ENCODE assay signal across 13 cellular contexts in genomic region chr17:45413498-45413923, GRCh38. TPM values are rescaled to one million over a fixed set of nuclear protein-coding genes. Genes with fewer than 3 reads are reported as not detected.
A peak's percentile ranks its signal among the peaks of the same experiment; 100 is the strongest.
DNase-seq lines count a peak whose midpoint lies in the region; ATAC-seq and TF ChIP-seq lines count a peak whose summit lies in the region.
"Had no signal": no experiment of that assay in that cellular context is flagged by ENCODE, and none has a peak within 500 bp of the region (broad histone marks: within the 10 kb centered on the region; RNA-seq: fewer than 3 reads in every experiment).

No MANE protein-coding gene starts in this region.

- H3K36me3 ChIP-seq in esophagus (ENCODE audit: control insufficient read depth in 2 of 2, insufficient read depth in 2 of 2, low read length in 1 of 2): peaks cover 0 to 5% of the 10 kb centered on the region in 2 donors
- H3K36me3 ChIP-seq in naive thymus-derived CD4-positive, alpha-beta T cell (ENCODE audit: control insufficient read depth in 2 of 3, insufficient read depth in 3 of 3, low read length in 3 of 3): peaks cover 0 to 8% (median 0%) of the 10 kb centered on the region in 3 experiments
- no peaks in the 10 kb centered on the region for H3K36me3 ChIP-seq in neural progenitor cell
- H3K36me3 ChIP-seq: SJSA1 had no signal

- ATAC-seq in naive thymus-derived CD4-positive, alpha-beta T cell: peak; percentile 76
- ATAC-seq in HG03095 (IDR thresholded peaks at IDR 0.05; ENCODE audit: unreplicated experiment) (no peak), GM19395 (IDR thresholded peaks at IDR 0.05; ENCODE audit: unreplicated experiment) (no peak)

- peaks cover 10 to 26% of the 10 kb centered on the region in 2 donors for H3K4me1 ChIP-seq in esophagus (ENCODE audit: control insufficient read depth in 2 of 2, insufficient read depth in 2 of 2, low read length in 1 of 2)
- H3K4me1 ChIP-seq in naive thymus-derived CD4-positive, alpha-beta T cell (ENCODE audit: control insufficient read depth in 2 of 2, insufficient read depth in 2 of 2, low read length in 2 of 2): peaks cover 15 to 29% of the 10 kb centered on the region in 2 donors
- H3K4me1 ChIP-seq in neural progenitor cell: peaks cover 6% of the 10 kb centered on the region
- H3K4me1 ChIP-seq: SJSA1 had no signal

- intact Hi-C loops in naive thymus-derived CD4-positive, alpha-beta T cell (cut with micrococcal nuclease): no loop called here

- 67 to 69% methylated on average over 9 of the region's 9 CpGs for WGBS in esophagus, 2 donors

- H3K79me2 ChIP-seq in neural progenitor cell (ENCODE audit: low read depth): no peaks in the 10 kb centered on the region

- no peaks in the 10 kb centered on the region for H3K27me3 Mint-ChIP-seq in naive thymus-derived CD4-positive, alpha-beta T cell
- peaks cover 11% of the 10 kb centered on the region for H3K27me3 Mint-ChIP-seq in endothelial cell (ENCODE audit: unreplicated experiment)
- peaks cover 7% of the 10 kb centered on the region for H3K27me3 Mint-ChIP-seq in neural progenitor cell (ENCODE audit: insufficient read depth, low read depth)
- H3K27me3 Mint-ChIP-seq: activated CD4-positive, alpha-beta T cell treated with anti-CD3 and anti-CD28 coated beads, Interleukin-2, amount 10 ng/mL, durations not matched to agents 7 days and 5 days had no signal

- H3F3A ChIP-seq in neural progenitor cell (ENCODE audit: low read depth): no peaks in the 10 kb centered on the region

- no peaks in the 10 kb centered on the region for H3K9me3 ChIP-seq in esophagus (ENCODE audit: control insufficient read depth in 2 of 2, insufficient read depth in 1 of 2, low read depth in 1 of 2, low read length in 1 of 2)
- no peaks in the 10 kb centered on the region for H3K9me3 ChIP-seq in naive thymus-derived CD4-positive, alpha-beta T cell (ENCODE audit: control insufficient read depth in 2 of 3, low read length in 3 of 3)
- no peaks in the 10 kb centered on the region for H3K9me3 ChIP-seq in neural progenitor cell (ENCODE audit: low read depth)
- H3K9me3 ChIP-seq: SJSA1 had no signal

- H3K4me3 Mint-ChIP-seq in naive thymus-derived CD4-positive, alpha-beta T cell: no peak overlapping the region
- H3K4me3 Mint-ChIP-seq in endothelial cell (ENCODE audit: unreplicated experiment) (no peak overlapping the region), neural progenitor cell (no peak overlapping the region)
- H3K4me3 Mint-ChIP-seq: activated CD4-positive, alpha-beta T cell treated with anti-CD3 and anti-CD28 coated beads, Interleukin-2, amount 10 ng/mL, durations not matched to agents 7 days and 5 days had no signal

- H3K4me3 ChIP-seq in esophagus (ENCODE audit: low read depth in 1 of 2, low read length in 2 of 2) (no peak overlapping the region), neural progenitor cell (no peak overlapping the region)
- no peak overlapping the region for H3K4me3 ChIP-seq in naive thymus-derived CD4-positive, alpha-beta T cell (ENCODE audit: low read length)
- H3K4me3 ChIP-seq: SJSA1 had no signal

- no peak overlapping the region for H3K9ac ChIP-seq in neural progenitor cell

- H2AFZ ChIP-seq in neural progenitor cell (replicated peaks): no peak overlapping the region

- CTCF ChIA-PET in GM10248 (lab: Yijun Ruan, JAX): interaction anchor here (1.4 to 3.2 kb wide), 4 partner anchors 14 to 194 kb away, joined by 3 to 13 read pairs (median 8); no protein-coding TSS in a partner anchor
- CTCF ChIA-PET in naive thymus-derived CD4-positive, alpha-beta T cell (lab: Charles Lee): no interaction called here

- H3K27ac ChIP-seq in esophagus (ENCODE audit: low read depth in 2 of 2, low read length in 1 of 2): peak overlapping the region; percentile 39 to 78
- H3K27ac ChIP-seq in naive thymus-derived CD4-positive, alpha-beta T cell (ENCODE audit: low read depth, low read length): no peak overlapping the region
- no peak overlapping the region for H3K27ac ChIP-seq in neural progenitor cell
- H3K27ac ChIP-seq: SJSA1 had no signal

- no peak overlapping the region for H3K4me2 ChIP-seq in neural progenitor cell

- no peaks in the 10 kb centered on the region for H4K20me1 ChIP-seq in neural progenitor cell (ENCODE audit: low read depth)

- peaks cover 0 to 2% (median 0%) of the 10 kb centered on the region in 11 donors for H3K9me3 Mint-ChIP-seq in naive thymus-derived CD4-positive, alpha-beta T cell
- H3K9me3 Mint-ChIP-seq in endothelial cell (ENCODE audit: unreplicated experiment) (no peaks in the 10 kb centered on the region), neural progenitor cell (no peaks in the 10 kb centered on the region)
- H3K9me3 Mint-ChIP-seq: activated CD4-positive, alpha-beta T cell treated with anti-CD3 and anti-CD28 coated beads, Interleukin-2, amount 10 ng/mL, durations not matched to agents 7 days and 5 days had no signal

- peaks cover 0 to 6% (median 4%) of the 10 kb centered on the region in 5 donors for H3K36me3 Mint-ChIP-seq in naive thymus-derived CD4-positive, alpha-beta T cell
- H3K36me3 Mint-ChIP-seq in endothelial cell (ENCODE audit: low read depth, unreplicated experiment): peaks cover 16% of the 10 kb centered on the region
- H3K36me3 Mint-ChIP-seq in neural progenitor cell: no peaks in the 10 kb centered on the region

- H3K27me3 ChIP-seq in esophagus (ENCODE audit: control insufficient read depth in 1 of 2, insufficient read depth in 2 of 2, low read length in 2 of 2) (no peaks in the 10 kb centered on the region), neural progenitor cell (no peaks in the 10 kb centered on the region)
- no peaks in the 10 kb centered on the region for H3K27me3 ChIP-seq in naive thymus-derived CD4-positive, alpha-beta T cell (ENCODE audit: control insufficient read depth in 2 of 2, insufficient read depth in 2 of 2, low read length in 2 of 2)
- H3K27me3 ChIP-seq: SJSA1 had no signal

- TF ChIP-seq CTCF in GM10248 (IDR thresholded peaks at IDR 0.05; ENCODE audit: control extremely low read depth, extremely low read depth, low read depth, missing control alignments) (no peak), endothelial cell (IDR thresholded peaks at IDR 0.05; ENCODE audit: unreplicated experiment) (no peak), neural progenitor cell (IDR thresholded peaks at IDR 0.05) (no peak)

- peaks cover 25 to 45% (median 38%) of the 10 kb centered on the region in 7 donors for H3K4me1 Mint-ChIP-seq in naive thymus-derived CD4-positive, alpha-beta T cell
- H3K4me1 Mint-ChIP-seq in endothelial cell (ENCODE audit: unreplicated experiment) (peaks cover 50% of the 10 kb centered on the region), neural progenitor cell (peaks cover 19% of the 10 kb centered on the region)

- POLR2A ChIA-PET in GM10248 (lab: Yijun Ruan, JAX): no interaction called here
- POLR2A ChIA-PET in naive thymus-derived CD4-positive, alpha-beta T cell (lab: Charles Lee): interaction anchor here (0.9 to 1.7 kb wide), 3 partner anchors 8 to 21 kb away, joined by 3 to 7 read pairs (median 4); no protein-coding TSS in a partner anchor

- H3K27ac Mint-ChIP-seq in naive thymus-derived CD4-positive, alpha-beta T cell: no peak overlapping the region
- no peak overlapping the region for H3K27ac Mint-ChIP-seq in endothelial cell (ENCODE audit: unreplicated experiment)
- no peak overlapping the region for H3K27ac Mint-ChIP-seq in neural progenitor cell
- H3K27ac Mint-ChIP-seq: activated CD4-positive, alpha-beta T cell treated with anti-CD3 and anti-CD28 coated beads, Interleukin-2, amount 10 ng/mL, durations not matched to agents 7 days and 5 days had no signal

- DNase-seq in GM10248 (ENCODE audit: extremely low spot score) (peak; percentile 80), LoVo (ENCODE audit: low spot score) (peak; percentile 34), endothelial cell (ENCODE audit: low spot score) (no peak), neural progenitor cell (ENCODE audit: low spot score) (no peak)
- no peak for DNase-seq in naive thymus-derived CD4-positive, alpha-beta T cell
- DNase-seq: activated CD4-positive, alpha-beta T cell treated with anti-CD3 and anti-CD28 coated beads, Interleukin-2, amount 10 ng/mL, durations not matched to agents 7 days and 5 days; activated naive CD4-positive, alpha-beta T cell treated with Interleukin-2 at 50 U/mL for 16 hours; NCI-H2029 treated with DMSO at 0.1 percent for 48 hours; stimulated activated CD8-positive, alpha-beta memory T cell treated with anti-CD3 and anti-CD28 coated beads, Interleukin-4, amount 100 ng/mL, for 48 hours had no signal

RNA-seq across cellular contexts. Expression of gene ARHGAP27, which starts 19.2 kb away (rescaled TPM):
- 100 to 1,000 TPM in 1 of 2 donors, 10 to 100 TPM in 1; 100.0 to 211 TPM for polyA plus RNA-seq in esophagus
- 100 to 1,000 TPM in 3 of 5 experiments, 10 to 100 TPM in 2; 53.4 to 126 (median 109) TPM for total RNA-seq in naive thymus-derived CD4-positive, alpha-beta T cell
- 10 to 100 TPM; 20.1 to 38.9 TPM for polyA plus RNA-seq in naive thymus-derived CD4-positive, alpha-beta T cell
- total RNA-seq in endothelial cell (ENCODE audit: unreplicated experiment): 155 TPM
- 1.0 and 3.0 TPM in 2 replicates for total RNA-seq in neural progenitor cell (ENCODE audit: low replicate concordance)

Comparison
In these comparisons a context has a peak if more than half of its experiments do, and no peak if none do; other contexts are left out.
1. DNase-seq: peak in GM10248 (single experiment) and LoVo (single experiment); none in naive thymus-derived CD4-positive, alpha-beta T cell (0 of 9), endothelial cell (single experiment) and neural progenitor cell (single experiment).
2. H3K27ac ChIP-seq: peak in esophagus (2 of 2); none in naive thymus-derived CD4-positive, alpha-beta T cell (single experiment) and neural progenitor cell (single experiment).
3. RNA of gene ARHGAP27, which starts 19.2 kb away (total RNA-seq): 155 TPM in endothelial cell (single experiment) and 53.4 to 126 TPM in naive thymus-derived CD4-positive, alpha-beta T cell; 1.0 to 3.0 TPM in neural progenitor cell; every median in the first group is over 10 times any median in the second.